9 cellular contexts compared by ENCODE assay signal in genomic region chr5:180807654-180808414, GRCh38. TPM values are rescaled to one million over a fixed set of nuclear protein-coding genes. Genes with fewer than 3 reads are reported as not detected.
DNase-seq lines count a peak whose midpoint lies in the region; TF ChIP-seq lines count a peak whose summit lies in the region.
"Had no signal": no experiment of that assay in that cellular context is flagged by ENCODE, and none has a peak within 500 bp of the region (broad histone marks: within the 10 kb centered on the region; RNA-seq: fewer than 3 reads in every experiment).

No MANE protein-coding gene starts in this region.

- no peak overlapping the region for H3K27ac Mint-ChIP-seq in Calu3 (ENCODE audit: unreplicated experiment)

- no peaks in the 10 kb centered on the region for H3K27me3 Mint-ChIP-seq in Calu3 (ENCODE audit: unreplicated experiment)

- H3K36me3 ChIP-seq in Peyer's patch (no peaks in the 10 kb centered on the region), rectal smooth muscle tissue (ENCODE audit: control insufficient read depth, insufficient read depth, low read length) (peaks cover 5% of the 10 kb centered on the region)

- no peak for TF ChIP-seq CTCF in Calu3 (IDR thresholded peaks at IDR 0.05; ENCODE audit: unreplicated experiment)
- no peak for TF ChIP-seq CTCF in Peyer's patch (IDR thresholded peaks at IDR 0.05)
- TF ChIP-seq CTCF in epithelial cell of proximal tubule (conservative IDR thresholded peaks at IDR 0.05; ENCODE audit: low read depth, low read length), result no peak

- H3K4me1 ChIP-seq in Peyer's patch, result peaks cover 4 to 70% (median 49%) of the 10 kb centered on the region in 4 donors
- H3K4me1 ChIP-seq in rectal smooth muscle tissue (ENCODE audit: control insufficient read depth, insufficient read depth, low read length), result peaks cover 32% of the 10 kb centered on the region

- no peaks in the 10 kb centered on the region for H3K9me3 Mint-ChIP-seq in Calu3 (ENCODE audit: low read depth, unreplicated experiment)

- TF ChIP-seq POLR2A in Peyer's patch (IDR thresholded peaks at IDR 0.05), result no peak

- H3K27ac ChIP-seq in Peyer's patch (peak overlapping the region; percentile 92 to 99 (median 99)), rectal smooth muscle tissue (ENCODE audit: low read depth, low read length) (no peak overlapping the region)

- H3K27me3 ChIP-seq in Peyer's patch (no peaks in the 10 kb centered on the region), rectal smooth muscle tissue (ENCODE audit: control insufficient read depth, insufficient read depth, low read length) (no peaks in the 10 kb centered on the region)

- H3K9ac ChIP-seq in rectal smooth muscle tissue (ENCODE audit: low read length), result no peak overlapping the region

- H3K4me3 ChIP-seq in Peyer's patch, result peak overlapping the region in 3 of 4 donors; percentile 13 to 85 (median 75)
- peak overlapping the region; percentile 82 for H3K4me3 ChIP-seq in epithelial cell of proximal tubule (ENCODE audit: low read depth, low read length)
- peak overlapping the region; percentile 73 for H3K4me3 ChIP-seq in rectal smooth muscle tissue (ENCODE audit: low read length)

- peaks cover 27% of the 10 kb centered on the region for H3K36me3 Mint-ChIP-seq in Calu3 (ENCODE audit: insufficient read depth, unreplicated experiment)

- intact Hi-C loops in Calu3 (cut with micrococcal nuclease; ENCODE audit: unreplicated experiment), result loop anchor here (2.0 kb wide), 1 partner anchor 19 kb away; no protein-coding TSS in a partner anchor

- CTCF ChIA-PET in Calu3 (lab: Charles Lee), result no interaction called here

- H3K4me1 Mint-ChIP-seq in Calu3 (ENCODE audit: low read depth, unreplicated experiment), result peaks cover 57% of the 10 kb centered on the region

- DNase-seq in Calu3, result no peak
- DNase-seq in Peyer's patch, result peak in 1 of 3 donors; percentile 34
- DNase-seq in epithelial cell of proximal tubule (ENCODE audit: low read depth), result no peak
- DNase-seq in SKM-1 (lab: John Stamatoyannopoulos, UW; ENCODE audit: unreplicated experiment), result no peak
- no peak for DNase-seq in amygdala (lab: John Stamatoyannopoulos, UW)
- no peak for DNase-seq in NCI-H526 treated with DMSO at 0.1 percent for 48 hours (lab: John Stamatoyannopoulos, UW)
- DNase-seq in central memory CD4-positive, alpha-beta T cell, result no peak
- DNase-seq: RPMI8226 had no signal

- no peaks in the 10 kb centered on the region for H3K9me3 ChIP-seq in Peyer's patch

- peak overlapping the region; percentile 72 for H3K4me3 Mint-ChIP-seq in Calu3 (ENCODE audit: low read depth, unreplicated experiment)

- BruUV-seq in Calu3 (replicated peaks; lab: Mats Ljungman, UMichigan), result TSS peak; percentile 43

RNA-seq across cellular contexts. Expression of gene MGAT1, which starts 5.2 kb away (rescaled TPM):
- total RNA-seq in Calu3 (2022) (77.5 and 86.4 TPM in 2 replicates), Peyer's patch (100 to 1,000 TPM; 102 to 155 (median 144) TPM), epithelial cell of proximal tubule (71.7 and 79.6 TPM in 2 replicates)

RNA-seq across cellular contexts. Expression of gene ZFP62, which starts 53.2 kb away (rescaled TPM):
- total RNA-seq in Calu3 (2022) (43.5 and 46.4 TPM in 2 replicates), Peyer's patch (10 to 100 TPM; 22.4 to 45.8 (median 36.4) TPM), epithelial cell of proximal tubule (10.4 and 12.4 TPM in 2 replicates)
